Comparison of ENCODE assay signal across 1 cellular context in genomic region chr22:50582562-50583293, GRCh38.
TF ChIP-seq lines count a peak whose summit lies in the region.

CHKB (minus strand) TSS chr22:50582849; CDS start chr22:50582781, 68 bp downstream.

TF ChIP-seq in HepG2, 621 proteins besides CTCF, POLR2A, EP300 and RAD21 (continued from another document and continues in another):
- TF ChIP-seq ZNF770 (CRISPR knock-in tag; IDR thresholded peaks at IDR 0.05), result 0 out of 2 replicates have a peak, but pooled peaks have one; percentile 41
- no peak for TF ChIP-seq ZNF326 (CRISPR knock-in tag; IDR thresholded peaks at IDR 0.05; ENCODE audit: borderline replicate concordance)
- TF ChIP-seq ZXDC (CRISPR knock-in tag; IDR thresholded peaks at IDR 0.05), result 0 out of 2 replicates have a peak, but pooled peaks have one; percentile 35
- TF ChIP-seq KLF6 (CRISPR knock-in tag; IDR thresholded peaks at IDR 0.05), result no peak; the same call in 1 of the 2 replicates
- TF ChIP-seq MXD4 (CRISPR knock-in tag; IDR thresholded peaks at IDR 0.05), result no peak
- peak; percentile 94 for TF ChIP-seq POLR2G (IDR thresholded peaks at IDR 0.05; ENCODE audit: low read depth, low read length)
- TF ChIP-seq ARNT2 (CRISPR knock-in tag; IDR thresholded peaks at IDR 0.05; ENCODE audit: low read depth), result peak; percentile 40
- TF ChIP-seq ZNF839 (CRISPR knock-in tag; IDR thresholded peaks at IDR 0.05; ENCODE audit: borderline replicate concordance), result peak; percentile 79; the same call in 1 of the 2 replicates
- TF ChIP-seq CENPX (CRISPR knock-in tag; IDR thresholded peaks at IDR 0.05), result no peak
- TF ChIP-seq ZNF329 (CRISPR knock-in tag; IDR thresholded peaks at IDR 0.05; ENCODE audit: low read depth), result peak; percentile 73; the same call in 1 of the 2 replicates
- TF ChIP-seq ZHX1 (CRISPR knock-in tag; IDR thresholded peaks at IDR 0.05; ENCODE audit: low read depth), result peak; percentile 60; the same call in 1 of the 2 replicates
- peak; percentile 12; the same call in 1 of the 2 replicates for TF ChIP-seq ZNF142 (CRISPR knock-in tag; IDR thresholded peaks at IDR 0.05)
- TF ChIP-seq ZZZ3 (CRISPR knock-in tag; IDR thresholded peaks at IDR 0.05; ENCODE audit: borderline replicate concordance), result peak; percentile 25; the same call in 1 of the 2 replicates
- peak; percentile 40; the same call in 1 of the 2 replicates for TF ChIP-seq TFDP1 (CRISPR knock-in tag; IDR thresholded peaks at IDR 0.05; ENCODE audit: borderline replicate concordance)
- peak; percentile 56; the same call in 1 of the 2 replicates for TF ChIP-seq HNF1B (CRISPR knock-in tag; IDR thresholded peaks at IDR 0.05)
- TF ChIP-seq HHEX (CRISPR knock-in tag; IDR thresholded peaks at IDR 0.05), result no peak
- TF ChIP-seq HOXA3 (CRISPR knock-in tag; IDR thresholded peaks at IDR 0.05), result peak; percentile 89
- TF ChIP-seq HNRNPLL (IDR thresholded peaks at IDR 0.05; ENCODE audit: low read depth, low read length, poor library complexity, severe bottlenecking), result peak; percentile 96
- TF ChIP-seq LBX2 (CRISPR knock-in tag; IDR thresholded peaks at IDR 0.05; ENCODE audit: borderline replicate concordance), result peak; percentile 52; the same call in 1 of the 2 replicates
- no peak for TF ChIP-seq AHR (CRISPR knock-in tag; IDR thresholded peaks at IDR 0.05)
- TF ChIP-seq ETS1 (CRISPR knock-in tag; IDR thresholded peaks at IDR 0.05), result peak; percentile 90; the same call in 1 of the 2 replicates
- peak; percentile 56; the same call in 1 of the 2 replicates for TF ChIP-seq E2F1 (CRISPR knock-in tag; IDR thresholded peaks at IDR 0.05)
- no peak for TF ChIP-seq SNRNP70 (IDR thresholded peaks at IDR 0.05; ENCODE audit: low read depth, low read length)
- TF ChIP-seq PTBP1 (IDR thresholded peaks at IDR 0.05; ENCODE audit: low read depth, low read length, poor library complexity, severe bottlenecking), result no peak
- no peak; the same call in 1 of the 2 replicates for TF ChIP-seq ZNF281 (CRISPR knock-in tag; IDR thresholded peaks at IDR 0.05; ENCODE audit: borderline replicate concordance)
- TF ChIP-seq MTF1 (CRISPR knock-in tag; IDR thresholded peaks at IDR 0.05), result peak; percentile 65; the same call in 1 of the 2 replicates
- 0 out of 2 replicates have a peak, but pooled peaks have one; percentile 74 for TF ChIP-seq ZNF879 (CRISPR knock-in tag; IDR thresholded peaks at IDR 0.05)
- TF ChIP-seq XRCC5 (optimal IDR thresholded peaks at IDR 0.05; ENCODE audit: low read length), result no peak
- TF ChIP-seq PAX8 (CRISPR knock-in tag; IDR thresholded peaks at IDR 0.05; ENCODE audit: borderline replicate concordance), result peak; percentile 38; the same call in 1 of the 2 replicates
- peak; percentile 37; the same call in 1 of the 2 replicates for TF ChIP-seq DNMT1 (CRISPR knock-in tag; IDR thresholded peaks at IDR 0.05)
- TF ChIP-seq ZNF121 (CRISPR knock-in tag; IDR thresholded peaks at IDR 0.05), result peak; percentile 45; the same call in 1 of the 2 replicates
- TF ChIP-seq ZNF274 (CRISPR knock-in tag; IDR thresholded peaks at IDR 0.05), result peak; percentile 60; the same call in 1 of the 2 replicates
